ENCODE assay signal across 8 cellular contexts in genomic region chr14:69611264-69612013, GRCh38. TPM values are rescaled to one million over a fixed set of nuclear protein-coding genes. Genes with fewer than 3 reads are reported as not detected.
DNase-seq lines count a peak whose midpoint lies in the region; ATAC-seq and TF ChIP-seq lines count a peak whose summit lies in the region.

SUSD6 (plus strand) TSS chr14:69611596; CDS start chr14:69658593, 46,997 bp downstream.

- H3K4me1 Mint-ChIP-seq in T-helper 1 cell treated with Interleukin-12 subunit alpha and Interleukin-12 subunit beta and Interleukin-4 antibody, amounts not matched to agents 30 μg/mL and 1 μg/mL, for 36 hours (ENCODE audit: low read depth) = peaks cover 54% of the 10 kb centered on the region
- peaks cover 49% of the 10 kb centered on the region for H3K4me1 Mint-ChIP-seq in progenitor cell of endocrine pancreas (ENCODE audit: low read depth)

- H3K9me3 ChIP-seq in heart right ventricle (no peaks in the 10 kb centered on the region), upper lobe of right lung (no peaks in the 10 kb centered on the region)

- peaks cover 18 to 68% (median 54%) of the 10 kb centered on the region in 9 donors for H3K4me1 ChIP-seq in heart right ventricle
- H3K4me1 ChIP-seq in upper lobe of right lung = peaks cover 47% of the 10 kb centered on the region

- H3K27ac ChIP-seq in heart right ventricle (peak within 1 kb of the TSS; percentile 93 to 99 (median 98)), upper lobe of right lung (peak within 1 kb of the TSS; percentile 94)

- H3K4me3 ChIP-seq in GM12865 (ENCODE audit: low read depth, low read length) = peak within 1 kb of the TSS; percentile 79
- peak within 1 kb of the TSS; percentile 73 to 91 (median 84) for H3K4me3 ChIP-seq in heart right ventricle
- peak within 1 kb of the TSS; percentile 81 for H3K4me3 ChIP-seq in upper lobe of right lung

- H3K27me3 ChIP-seq in heart right ventricle (no peaks in the 10 kb centered on the region), upper lobe of right lung (no peaks in the 10 kb centered on the region)

- DNase-seq in GM12865 (ENCODE audit: low read depth) (peak; percentile 95), NCI-H146 treated with DMSO at 0.1 percent for 48 hours (lab: John Stamatoyannopoulos, UW; ENCODE audit: unreplicated experiment) (peak; percentile 57), amniotic epithelial cell (ENCODE audit: low read depth) (peak; percentile 81), heart right ventricle (peak; percentile 91 to 93), progenitor cell of endocrine pancreas (ENCODE audit: low spot score, unreplicated experiment) (peak; percentile 75), upper lobe of right lung (peak; percentile 96)

- 0% methylated on average over 81 to 103 of the region's 103 CpGs for WGBS in heart right ventricle, 2 donors

- peak within 1 kb of the TSS; percentile 99 for H3K27ac Mint-ChIP-seq in T-helper 1 cell treated with Interleukin-12 subunit alpha and Interleukin-12 subunit beta and Interleukin-4 antibody, amounts not matched to agents 30 μg/mL and 1 μg/mL, for 36 hours
- peak within 1 kb of the TSS; percentile 93 for H3K27ac Mint-ChIP-seq in progenitor cell of endocrine pancreas

- H3K27me3 Mint-ChIP-seq in T-helper 1 cell treated with Interleukin-12 subunit alpha and Interleukin-12 subunit beta and Interleukin-4 antibody, amounts not matched to agents 30 μg/mL and 1 μg/mL, for 36 hours (ENCODE audit: low read depth) = no peaks in the 10 kb centered on the region
- no peaks in the 10 kb centered on the region for H3K27me3 Mint-ChIP-seq in progenitor cell of endocrine pancreas

- H3K36me3 Mint-ChIP-seq in T-helper 1 cell treated with Interleukin-12 subunit alpha and Interleukin-12 subunit beta and Interleukin-4 antibody, amounts not matched to agents 30 μg/mL and 1 μg/mL, for 36 hours (ENCODE audit: low read depth) = peaks cover 27% of the 10 kb centered on the region
- peaks cover 1% of the 10 kb centered on the region for H3K36me3 Mint-ChIP-seq in progenitor cell of endocrine pancreas (ENCODE audit: insufficient read depth)

- peak within 1 kb of the TSS; percentile 93 for H3K4me3 Mint-ChIP-seq in T-helper 1 cell treated with Interleukin-12 subunit alpha and Interleukin-12 subunit beta and Interleukin-4 antibody, amounts not matched to agents 30 μg/mL and 1 μg/mL, for 36 hours
- peak within 1 kb of the TSS; percentile 92 for H3K4me3 Mint-ChIP-seq in progenitor cell of endocrine pancreas (ENCODE audit: low read depth)

- peaks cover 0 to 15% (median 0%) of the 10 kb centered on the region in 9 donors for H3K36me3 ChIP-seq in heart right ventricle
- H3K36me3 ChIP-seq in upper lobe of right lung = no peaks in the 10 kb centered on the region

- intact Hi-C loops in heart right ventricle (cut with DNase I) (loop anchor here (1.0 to 10.0 kb wide), 10 partner anchors 36 to 156 kb away; partner anchors contain the start of gene SRSF5 (in 1 of the 10)), upper lobe of right lung (cut with DNase I) (loop anchor here (10.0 kb wide), 1 partner anchor 93 kb away; no protein-coding TSS in a partner anchor)

- no peak for TF ChIP-seq CTCF in GM12865 (IDR thresholded peaks at IDR 0.05; ENCODE audit: insufficient read depth, low read depth, low read length, missing control alignments)
- no peak for TF ChIP-seq CTCF in heart right ventricle (IDR thresholded peaks at IDR 0.05)
- no peak for TF ChIP-seq CTCF in progenitor cell of endocrine pancreas (IDR thresholded peaks at IDR 0.05; ENCODE audit: unreplicated experiment)
- TF ChIP-seq CTCF in upper lobe of right lung (IDR thresholded peaks at IDR 0.05) = no peak

- H3K9me3 Mint-ChIP-seq in T-helper 1 cell treated with Interleukin-12 subunit alpha and Interleukin-12 subunit beta and Interleukin-4 antibody, amounts not matched to agents 30 μg/mL and 1 μg/mL, for 36 hours = no peaks in the 10 kb centered on the region
- H3K9me3 Mint-ChIP-seq in progenitor cell of endocrine pancreas (ENCODE audit: low read depth) = no peaks in the 10 kb centered on the region

- ATAC-seq in HG02798 (IDR thresholded peaks at IDR 0.05; ENCODE audit: poor library complexity, unreplicated experiment) = peak; percentile 74
- ATAC-seq in heart right ventricle = peak; percentile 84 to 94 (median 89)
- peak; percentile 92 for ATAC-seq in upper lobe of right lung

RNA-seq across cellular contexts. Expression of gene SUSD6, which starts in this region (rescaled TPM):
- total RNA-seq in heart right ventricle = 10 to 100 TPM; 18.0 to 46.3 (median 25.5) TPM
- 1 to 10 TPM; 5.9 to 8.4 TPM for polyA plus RNA-seq in heart right ventricle
- total RNA-seq in progenitor cell of endocrine pancreas = 21.0 and 22.3 TPM in 2 replicates
- total RNA-seq in upper lobe of right lung = 87.5 TPM

Comparison
In these comparisons a context has a peak if more than half of its experiments do, and no peak if none do; other contexts are left out.
1. Peak in every context shown above with its lines: DNase-seq, ATAC-seq, H3K4me3 ChIP-seq and H3K27ac ChIP-seq.